15 cellular contexts compared by ENCODE assay signal in genomic region chr12:1836854-1837411, GRCh38. TPM values are rescaled to one million over a fixed set of nuclear protein-coding genes. Genes with fewer than 3 reads are reported as not detected.
A peak's percentile ranks its signal among the peaks of the same experiment; 100 is the strongest.
DNase-seq lines count a peak whose midpoint lies in the region; ATAC-seq and TF ChIP-seq lines count a peak whose summit lies in the region.
"Had no signal": no experiment of that assay in that cellular context is flagged by ENCODE, and none has a peak within 500 bp of the region (broad histone marks: within the 10 kb centered on the region; RNA-seq: fewer than 3 reads in every experiment).

No MANE protein-coding gene starts in this region.

- ATAC-seq in HG02759 (IDR thresholded peaks at IDR 0.05; ENCODE audit: unreplicated experiment) (no peak), GM19328 (IDR thresholded peaks at IDR 0.05; ENCODE audit: unreplicated experiment) (no peak), Right ventricle myocardium superior (ENCODE audit: poor library complexity) (no peak)
- ATAC-seq: activated CD8-positive, alpha-beta T cell treated with anti-CD3 and anti-CD28 coated beads, Interleukin-2, amount 10 ng/mL, durations not matched to agents 7 days and 5 days; heart left ventricle had no signal

- H3K4me3 ChIP-seq in BLaER1 = peak overlapping the region; percentile 62
- H3K4me3 ChIP-seq: heart left ventricle, thoracic aorta had no signal

- peaks cover 97% of the 10 kb centered on the region for H3K4me1 ChIP-seq in BLaER1
- H3K4me1 ChIP-seq: heart left ventricle had no signal

- no peak for TF ChIP-seq RAD21 in Ishikawa (IDR thresholded peaks at IDR 0.05; ENCODE audit: low read depth)

- H3K27ac ChIP-seq in BLaER1 (peak overlapping the region; percentile 98), caudate nucleus (ENCODE audit: low read depth, low read length) (peak overlapping the region; percentile 40)
- H3K27ac ChIP-seq: heart left ventricle, thoracic aorta had no signal

- H3K27me3 ChIP-seq in BLaER1 = no peaks in the 10 kb centered on the region

- peaks cover 23% of the 10 kb centered on the region for H3K36me3 ChIP-seq in BLaER1
- H3K36me3 ChIP-seq: heart left ventricle, thoracic aorta had no signal

- H4K20me1 ChIP-seq in BLaER1 = no peaks in the 10 kb centered on the region

- peak in 49 of 61 donors; percentile 29 to 85 (median 56) for DNase-seq in caudate nucleus (lab: John Stamatoyannopoulos, UW)
- DNase-seq in midbrain (lab: John Stamatoyannopoulos, UW) = peak; percentile 67
- no peak for DNase-seq in Right ventricle myocardium superior
- DNase-seq in LoVo (ENCODE audit: low spot score) = no peak
- DNase-seq: activated CD8-positive, alpha-beta T cell treated with anti-CD3 and anti-CD28 coated beads, Interleukin-2, amount 10 ng/mL, durations not matched to agents 7 days and 5 days; activated naive CD8-positive, alpha-beta T cell treated with anti-CD3 and anti-CD28 coated beads for 36 hours; mesendoderm had no signal

- no peaks in the 10 kb centered on the region for H3K9me3 ChIP-seq in BLaER1
- H3K9me3 ChIP-seq: heart left ventricle, thoracic aorta had no signal

- H3K4me2 ChIP-seq in BLaER1 = peak overlapping the region; percentile 93

- intact Hi-C loops in Right ventricle myocardium superior (cut with DNase I) = no loop called here

- TF ChIP-seq EP300 in Ishikawa (IDR thresholded peaks at IDR 0.05; ENCODE audit: borderline replicate concordance) = no peak

- peak overlapping the region; percentile 87 for H3K9ac ChIP-seq in BLaER1

TF ChIP-seq in Ishikawa, 13 proteins besides CTCF, POLR2A, EP300 and RAD21:
- TF ChIP-seq TEAD4 (IDR thresholded peaks at IDR 0.05) (no peak), NFIC (IDR thresholded peaks at IDR 0.05) (peak; percentile 60)
TF ChIP-seq in Ishikawa: peak in this region for 1.

RNA-seq across cellular contexts. Expression of gene LRTM2, which starts 16.6 kb away (rescaled TPM):
- total RNA-seq in Right ventricle myocardium superior = not detected
- total RNA-seq: activated CD8-positive, alpha-beta T cell treated with anti-CD3 and anti-CD28 coated beads, Interleukin-2, amount 10 ng/mL, durations not matched to agents 7 days and 5 days; activated naive CD8-positive, alpha-beta T cell treated with anti-CD3 and anti-CD28 coated beads for 36 hours; heart left ventricle; M059J; T-helper 1 cell treated with Interleukin-12 subunit alpha and Interleukin-12 subunit beta and Interleukin-4 antibody, amounts not matched to agents 30 ng/mL and 1 ng/mL, for 36 hours; thoracic aorta had no signal

Comparison
In these comparisons a context has a peak if more than half of its experiments do, and no peak if none do; other contexts are left out.
1. DNase-seq: peak in caudate nucleus (49 of 61) and midbrain (single experiment); none in Right ventricle myocardium superior (single experiment) and LoVo (single experiment).